ENCODE assay signal across 31 cellular contexts in the genomic region with DNA sequence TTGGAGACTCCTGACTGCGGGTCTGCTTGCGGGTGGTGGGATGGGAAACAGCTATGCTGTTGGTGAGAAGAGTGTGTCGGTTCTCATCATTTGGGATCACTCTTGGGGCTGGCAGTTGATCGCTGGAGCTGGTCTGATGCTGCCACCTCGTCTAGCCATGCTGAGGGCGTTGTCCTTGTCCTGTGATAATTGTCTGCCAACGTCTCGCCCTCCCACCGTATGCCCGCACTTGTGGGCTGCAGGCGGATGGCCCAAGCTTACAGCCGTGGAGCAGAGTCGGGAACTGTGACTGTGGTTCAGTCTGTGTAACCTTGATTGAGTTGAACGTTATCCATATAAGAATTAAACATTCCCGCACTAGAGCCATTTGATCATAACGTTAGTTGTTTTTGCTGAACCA.
"Had no signal": no experiment of that assay in that cellular context is flagged by ENCODE, and none has a peak within 500 bp of the region (broad histone marks: within the 10 kb centered on the region; RNA-seq: fewer than 3 reads in every experiment).

No MANE protein-coding gene starts in this region.

- H3K9me3 ChIP-seq: MG63, Peyer's patch had no signal

- H3K36me3 ChIP-seq: MG63, Peyer's patch had no signal

- ATAC-seq: activated CD8-positive, alpha-beta T cell treated with anti-CD3 and anti-CD28 coated beads for 36 hours; activated naive CD8-positive, alpha-beta T cell treated with anti-CD3 and anti-CD28 coated beads, Interleukin-2, amount 50 U/mL, for 24 hours; activated T-cell treated with anti-CD3 and anti-CD28 coated beads, Interleukin-2, amount 50 U/mL, for 4 hours; PC-3; SK-N-SH treated with all-trans-retinoic acid at 6 μM for 48 hours; T-cell had no signal

- H3K27me3 ChIP-seq: MG63, Peyer's patch had no signal

- DNase-seq: activated CD4-positive, alpha-beta T cell treated with anti-CD3 and anti-CD28 coated beads for 1 hour; activated CD4-positive, alpha-beta T cell treated with anti-CD3 and anti-CD28 coated beads, Interleukin-2, amount 10 ng/mL, durations not matched to agents 24 days and 14 days; activated CD4-positive, alpha-beta T cell treated with anti-CD3 and anti-CD28 coated beads, Interleukin-2, amount 50 U/mL, for 4 hours; activated CD4-positive, CD25-positive, alpha-beta regulatory T cell; activated CD8-positive, alpha-beta T cell treated with anti-CD3 and anti-CD28 coated beads for 36 hours; activated gamma-delta T cell treated with Interleukin-2 at 50 U/mL for 16 hours; activated naive CD4-positive, alpha-beta T cell treated with anti-CD3 and anti-CD28 coated beads, Interleukin-2, amount 10 ng/mL, durations not matched to agents 7 days and 5 days; activated naive CD8-positive, alpha-beta T cell treated with anti-CD3 and anti-CD28 coated beads, Interleukin-2, amount 50 U/mL, for 24 hours; activated T-cell treated with anti-CD3 and anti-CD28 coated beads for 4 hours; activated T-cell treated with anti-CD3 and anti-CD28 coated beads, Interleukin-2, amount 50 U/mL, for 4 hours; Karpas-422; KBM-7; MG63; NCI-H1048; NCI-H1105 treated with DMSO at 0.1 percent for 48 hours; NCI-H1436; NCI-H1930; NCI-H2081 treated with DMSO at 0.1 percent for 48 hours; NCI-H226; NCI-H524 treated with DMSO at 0.1 percent for 48 hours; NCI-H748 treated with DMSO at 0.1 percent for 48 hours; NK-92 treated with Interleukin-12 subunit alpha and Interleukin-12 subunit beta, amount 100 ng/mL, for 24 hours; PC-3; Peyer's patch; RPMI8226; SIG-M5; T-cell; T-helper 2 cell; T-helper 9 cell had no signal

- H3K4me3 ChIP-seq: MG63, Peyer's patch had no signal

- H3K27ac ChIP-seq: Peyer's patch, VCaP had no signal
